In the genomic region with DNA sequence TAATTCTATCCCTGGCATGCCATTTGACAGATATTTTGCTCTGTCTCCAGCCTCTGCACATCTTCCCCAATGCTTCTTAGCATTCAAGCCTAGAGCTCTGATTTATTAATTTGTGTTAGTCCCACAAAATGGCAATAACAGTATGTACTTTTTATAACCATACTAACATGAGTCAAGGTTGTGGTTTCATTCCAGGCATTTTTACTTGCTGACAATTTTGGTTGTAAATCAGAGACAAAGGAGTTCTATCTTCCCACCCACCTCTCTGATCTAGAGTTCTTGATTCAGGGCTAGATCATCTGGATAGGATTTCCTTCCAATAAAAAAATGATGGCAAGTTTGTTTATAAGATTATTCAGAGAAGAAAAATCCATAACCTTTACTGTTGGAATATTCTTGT, we compare ENCODE assay signal across 16 cellular contexts. TPM values are rescaled to one million over a fixed set of nuclear protein-coding genes. Genes with fewer than 3 reads are reported as not detected.
DNase-seq lines count a peak whose midpoint lies in the region; ATAC-seq and TF ChIP-seq lines count a peak whose summit lies in the region.
"Had no signal": no experiment of that assay in that cellular context is flagged by ENCODE, and none has a peak within 500 bp of the region (broad histone marks: within the 10 kb centered on the region; RNA-seq: fewer than 3 reads in every experiment).

No MANE protein-coding gene starts in this region.

- H3K27me3 ChIP-seq in mammary epithelial cell (ENCODE audit: insufficient read depth, low read length), result no peaks in the 10 kb centered on the region
- H3K27me3 ChIP-seq: uterus had no signal

- CTCF ChIA-PET in mammary epithelial cell (lab: Charles Lee; ENCODE audit: low non-redundant PET), result interaction anchor here (0.6 kb wide), 1 partner anchor 227 kb away, joined by 3 read pairs; no protein-coding TSS in a partner anchor

- intact Hi-C loops in mammary epithelial cell (cut with micrococcal nuclease), result no loop called here

- H3K4me2 ChIP-seq in mammary epithelial cell (ENCODE audit: insufficient read depth, low read depth, low read length), result peak overlapping the region; percentile 34

- H3K9ac ChIP-seq in mammary epithelial cell (ENCODE audit: insufficient read depth, low read length), result no peak overlapping the region

- TF ChIP-seq CTCF in AG09319 (IDR thresholded peaks at IDR 0.05; ENCODE audit: low read depth, low read length) (no peak), mammary epithelial cell (conservative IDR thresholded peaks at IDR 0.05 in 1 of 2, IDR thresholded peaks at IDR 0.05 in 1 of 2; ENCODE audit: extremely low read depth in 1 of 2, insufficient read depth in 1 of 2, low read depth in 1 of 2, low read length in 2 of 2) (no peak)

- H3K36me3 ChIP-seq in mammary epithelial cell (ENCODE audit: insufficient read depth, low read length), result no peaks in the 10 kb centered on the region
- H3K36me3 ChIP-seq: uterus had no signal

- no peak overlapping the region for H3K4me3 ChIP-seq in mammary epithelial cell (replicated peaks in 1 of 3; ENCODE audit: insufficient read depth in 1 of 3, low read depth in 2 of 3, low read length in 3 of 3)
- H3K4me3 ChIP-seq: uterus had no signal

- H3K4me1 ChIP-seq in mammary epithelial cell (ENCODE audit: insufficient read depth, low read length), result peaks cover 35% of the 10 kb centered on the region

- peak overlapping the region; percentile 57 for H3K27ac ChIP-seq in mammary epithelial cell (ENCODE audit: insufficient read depth, low read depth, low read length)
- H3K27ac ChIP-seq: C4-2B had no signal

- dilution Hi-C loops in mammary epithelial cell (cut with HindIII; ENCODE audit: low sequenced_read_pairs), result no loop called here

- no peaks in the 10 kb centered on the region for H3K9me3 ChIP-seq in mammary epithelial cell (replicated peaks; ENCODE audit: insufficient read depth, low read length)
- H3K9me3 ChIP-seq: uterus had no signal

- ATAC-seq in HG03571 (IDR thresholded peaks at IDR 0.05; ENCODE audit: unreplicated experiment), result no peak

- no peaks in the 10 kb centered on the region for H4K20me1 ChIP-seq in mammary epithelial cell (ENCODE audit: insufficient read depth, low read length)

- H3K79me2 ChIP-seq in mammary epithelial cell (ENCODE audit: insufficient read depth, low read length), result no peaks in the 10 kb centered on the region

- no peak overlapping the region for H2AFZ ChIP-seq in mammary epithelial cell (ENCODE audit: low read depth, low read length)

- DNase-seq in AG09319 (ENCODE audit: extremely low read depth, low read depth) (peak; percentile 51), LHCN-M2 (ENCODE audit: low read depth) (peak; percentile 98), mammary epithelial cell (peak; percentile 93), kidney glomerular epithelial cell (lab: John Stamatoyannopoulos, UW) (peak; percentile 94), NCI-H187 (lab: John Stamatoyannopoulos, UW) (no peak), NCI-H187 treated with DMSO at 0.1 percent for 48 hours (lab: John Stamatoyannopoulos, UW) (no peak)
- no peak for DNase-seq in stimulated activated naive CD4-positive, alpha-beta T cell treated with Interleukin-2 at 50 U/mL for 16 hours (lab: John Stamatoyannopoulos, UW)
- DNase-seq: activated CD4-positive, alpha-beta memory T cell treated with anti-CD3 and anti-CD28 coated beads for 36 hours; activated naive CD4-positive, alpha-beta T cell treated with Interleukin-2 at 50 U/mL for 16 hours; GF-D8; KG1; nucleus accumbens; uterus had no signal

- BruUV-seq in mammary epithelial cell (replicated peaks; lab: Mats Ljungman, UMichigan), result no TSS peak

- in situ Hi-C loops in mammary epithelial cell (cut with MboI; ENCODE audit: low sequenced_read_pairs in 2 of 2), result loop anchor here in 1 of 2 donors (10.0 to 25.0 kb wide), 2 partner anchors 167 to 435 kb away; partner anchors contain the start of gene HOXC13

RNA-seq across cellular contexts. Expression of gene CISTR, which starts 18.5 kb away (rescaled TPM):
- total RNA-seq in LHCN-M2 (2014; rRNA removed) (not detected in 2 replicates), mammary epithelial cell (not detected)
- not detected for polyA plus RNA-seq in LHCN-M2 (2012)
- not detected for polyA plus RNA-seq in mammary epithelial cell
- polyA minus RNA-seq in mammary epithelial cell, result not detected
- total RNA-seq: activated CD4-positive, alpha-beta memory T cell treated with anti-CD3 and anti-CD28 coated beads for 36 hours; liver; uterus had no signal
- polyA plus RNA-seq: liver had no signal

RNA-seq across cellular contexts. Expression of gene CALCOCO1, which starts 43.0 kb away (rescaled TPM):
- total RNA-seq in LHCN-M2 (2014; rRNA removed), result 49.0 and 69.4 TPM in 2 replicates
- 74.8 TPM for polyA plus RNA-seq in LHCN-M2 (2012)
- total RNA-seq in mammary epithelial cell, result 100 to 1,000 TPM in 1 of 2 donors, 10 to 100 TPM in 1; 61.1 to 127 TPM
- 48.3 TPM for polyA plus RNA-seq in mammary epithelial cell
- polyA minus RNA-seq in mammary epithelial cell, result 8.5 TPM

Comparison
In these comparisons a context has a peak if more than half of its experiments do, and no peak if none do; other contexts are left out.
1. DNase-seq: peak in AG09319 (single experiment), LHCN-M2 (single experiment), mammary epithelial cell (single experiment) and kidney glomerular epithelial cell (single experiment); none in NCI-H187 (0 of 2), stimulated activated naive CD4-positive, alpha-beta T cell treated with Interleukin-2 at 50 U/mL for 16 hours (single experiment) and NCI-H187 treated with DMSO at 0.1 percent for 48 hours (single experiment).